15 cellular contexts compared by ENCODE assay signal in the genomic region with DNA sequence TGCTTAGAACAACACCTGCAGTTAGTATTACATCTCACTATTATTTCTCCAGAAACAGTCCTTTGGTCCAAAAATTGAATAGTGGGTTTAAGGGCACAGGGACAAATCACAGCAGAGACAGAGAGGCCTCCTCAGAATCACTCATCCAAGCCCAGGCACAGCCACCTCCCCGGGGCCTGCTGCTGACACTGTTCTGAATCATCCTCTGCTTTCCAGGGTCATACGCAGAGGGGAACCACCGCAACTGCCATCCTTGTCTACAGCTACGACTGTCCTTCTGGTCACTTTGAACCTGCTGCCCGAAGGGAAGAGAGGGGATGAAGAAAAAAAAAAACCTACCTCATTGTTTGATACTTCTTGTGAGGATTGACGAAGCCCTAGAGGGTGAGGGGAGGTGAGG. TPM values are rescaled to one million over a fixed set of nuclear protein-coding genes. Genes with fewer than 3 reads are reported as not detected.
DNase-seq lines count a peak whose midpoint lies in the region; ATAC-seq and TF ChIP-seq lines count a peak whose summit lies in the region.
"Had no signal": no experiment of that assay in that cellular context is flagged by ENCODE, and none has a peak within 500 bp of the region (broad histone marks: within the 10 kb centered on the region; RNA-seq: fewer than 3 reads in every experiment).

No MANE protein-coding gene starts in this region.

- H3K4me3 Mint-ChIP-seq in activated naive CD4-positive, alpha-beta T cell treated with anti-CD3 and anti-CD28 coated beads for 36 hours, result no peak overlapping the region

- H3K27ac Mint-ChIP-seq in activated naive CD4-positive, alpha-beta T cell treated with anti-CD3 and anti-CD28 coated beads for 36 hours, result no peak overlapping the region

- no peak overlapping the region for H2AFZ ChIP-seq in PC-3 (ENCODE audit: low read length)

- H3K9me3 Mint-ChIP-seq in activated naive CD4-positive, alpha-beta T cell treated with anti-CD3 and anti-CD28 coated beads for 36 hours, result no peaks in the 10 kb centered on the region

- H3K4me3 ChIP-seq in PC-3 (ENCODE audit: low read length), result no peak overlapping the region
- no peak overlapping the region for H3K4me3 ChIP-seq in epithelial cell of esophagus (ENCODE audit: low read length)
- H3K4me3 ChIP-seq: GM12878, mucosa of descending colon, upper lobe of left lung had no signal

- H3K79me2 ChIP-seq in PC-3 (ENCODE audit: low read length), result no peaks in the 10 kb centered on the region

- H3K9ac ChIP-seq in PC-3 (ENCODE audit: low read length), result no peak overlapping the region

- peaks cover 32% of the 10 kb centered on the region for H3K4me1 Mint-ChIP-seq in activated naive CD4-positive, alpha-beta T cell treated with anti-CD3 and anti-CD28 coated beads for 36 hours (ENCODE audit: low read depth)

- H3F3A ChIP-seq in PC-3 (ENCODE audit: low read length, unreplicated experiment), result no peaks in the 10 kb centered on the region

- H3K27ac ChIP-seq in PC-3 (ENCODE audit: low read length), result peak overlapping the region; percentile 44
- H3K27ac ChIP-seq: upper lobe of left lung had no signal

- ATAC-seq in PC-3 (peak; percentile 82), HG03025 (IDR thresholded peaks at IDR 0.05; ENCODE audit: low FRiP score, unreplicated experiment) (no peak), HG03432 (IDR thresholded peaks at IDR 0.05; ENCODE audit: unreplicated experiment) (no peak)
- peak; percentile 94 for ATAC-seq in stimulated activated naive CD8-positive, alpha-beta T cell treated with anti-CD3 and anti-CD28 coated beads, Interleukin-15, Interleukin-2, amounts not matched to agents 100 U/mL and 50 U/mL, for 24 hours
- ATAC-seq: GM12878, mucosa of descending colon had no signal

- no peaks in the 10 kb centered on the region for H3K36me3 Mint-ChIP-seq in activated naive CD4-positive, alpha-beta T cell treated with anti-CD3 and anti-CD28 coated beads for 36 hours (ENCODE audit: low read depth)

- DNase-seq in activated naive CD4-positive, alpha-beta T cell treated with anti-CD3 and anti-CD28 coated beads for 36 hours, result peak; percentile 50
- no peak for DNase-seq in activated naive CD4-positive, alpha-beta T cell treated with Interleukin-2 at 50 U/mL for 16 hours
- DNase-seq in PC-3 (peak; percentile 70), epithelial cell of esophagus (ENCODE audit: low read depth) (peak; percentile 81), NCI-H345 treated with DMSO at 0.1 percent for 48 hours (lab: John Stamatoyannopoulos, UW; ENCODE audit: unreplicated experiment) (no peak)
- DNase-seq in stimulated activated naive CD8-positive, alpha-beta T cell treated with anti-CD3 and anti-CD28 coated beads, Interleukin-15, Interleukin-2, amounts not matched to agents 100 U/mL and 50 U/mL, for 24 hours, result peak; percentile 42
- DNase-seq: activated CD4-positive, alpha-beta T cell treated with anti-CD3 and anti-CD28 coated beads for 4 hours; activated naive CD4-positive, alpha-beta T cell treated with anti-CD3 and anti-CD28 coated beads, Interleukin-2, amount 50 U/mL, for 16 hours; cerebellar nuclear complex; mucosa of descending colon; NCI-H226 had no signal

- no peaks in the 10 kb centered on the region for H3K9me2 ChIP-seq in PC-3 (replicated peaks; ENCODE audit: low read length)

- H3K36me3 ChIP-seq in PC-3 (ENCODE audit: low read depth, low read length), result no peaks in the 10 kb centered on the region
- H3K36me3 ChIP-seq: upper lobe of left lung had no signal

- POLR2A ChIA-PET in PC-3 (lab: Charles Lee; ENCODE audit: unreplicated experiment), result no interaction called here

- intact Hi-C loops in activated naive CD4-positive, alpha-beta T cell treated with anti-CD3 and anti-CD28 coated beads for 36 hours (cut with micrococcal nuclease), result no loop called here
- intact Hi-C loops in PC-3 (cut with micrococcal nuclease), result loop anchor here (10.0 kb wide), 1 partner anchor 180 kb away; no protein-coding TSS in a partner anchor

- H3K27me3 ChIP-seq in PC-3 (ENCODE audit: low read length), result no peaks in the 10 kb centered on the region
- H3K27me3 ChIP-seq: upper lobe of left lung had no signal

- peaks cover 41% of the 10 kb centered on the region for H3K4me1 ChIP-seq in PC-3 (ENCODE audit: insufficient read depth, low read length)

- no peaks in the 10 kb centered on the region for H4K20me1 ChIP-seq in PC-3 (ENCODE audit: low read length)

- H3K4me2 ChIP-seq in PC-3 (ENCODE audit: low read length), result peak overlapping the region; percentile 46

- CTCF ChIA-PET in activated naive CD4-positive, alpha-beta T cell treated with anti-CD3 and anti-CD28 coated beads for 36 hours (lab: Charles Lee), result no interaction called here
- CTCF ChIA-PET in PC-3 (lab: Charles Lee), result no interaction called here

- no peaks in the 10 kb centered on the region for H3K9me3 ChIP-seq in PC-3 (ENCODE audit: low read length)
- H3K9me3 ChIP-seq: mucosa of descending colon, upper lobe of left lung had no signal

- TF ChIP-seq CTCF in PC-3 (conservative IDR thresholded peaks at IDR 0.05; ENCODE audit: low read depth, low read length) (no peak), epithelial cell of esophagus (IDR thresholded peaks at IDR 0.05; ENCODE audit: insufficient read depth, low read depth, low read length, missing control alignments) (no peak)

- peaks cover 3% of the 10 kb centered on the region for H3K27me3 Mint-ChIP-seq in activated naive CD4-positive, alpha-beta T cell treated with anti-CD3 and anti-CD28 coated beads for 36 hours (ENCODE audit: low read depth)

- BruUV-seq in PC-3 (replicated peaks; lab: Mats Ljungman, UMichigan), result no TSS peak

RNA-seq across cellular contexts. Expression of a gene that starts 35.3 kb away (rescaled TPM):
- total RNA-seq in activated naive CD4-positive, alpha-beta T cell treated with anti-CD3 and anti-CD28 coated beads for 36 hours, result 10 to 100 TPM; 50.1 to 52.3 TPM
- 20.8 and 21.8 TPM in 2 replicates for total RNA-seq in PC-3 (2014; rRNA removed)

Comparison
In these comparisons a context has a peak if more than half of its experiments do, and no peak if none do; other contexts are left out.
1. DNase-seq: peak in activated naive CD4-positive, alpha-beta T cell treated with anti-CD3 and anti-CD28 coated beads for 36 hours (single experiment), PC-3 (single experiment), epithelial cell of esophagus (single experiment) and stimulated activated naive CD8-positive, alpha-beta T cell treated with anti-CD3 and anti-CD28 coated beads, Interleukin-15, Interleukin-2, amounts not matched to agents 100 U/mL and 50 U/mL, for 24 hours (single experiment); none in activated naive CD4-positive, alpha-beta T cell treated with Interleukin-2 at 50 U/mL for 16 hours (single experiment) and NCI-H345 treated with DMSO at 0.1 percent for 48 hours (single experiment).
2. ATAC-seq: peak in PC-3 (single experiment) and stimulated activated naive CD8-positive, alpha-beta T cell treated with anti-CD3 and anti-CD28 coated beads, Interleukin-15, Interleukin-2, amounts not matched to agents 100 U/mL and 50 U/mL, for 24 hours (single experiment); none in HG03025 (single experiment) and HG03432 (single experiment).